15 cellular contexts compared by ENCODE assay signal in genomic region chr16:50393461-50394214, GRCh38. TPM values are rescaled to one million over a fixed set of nuclear protein-coding genes. Genes with fewer than 3 reads are reported as not detected.
DNase-seq lines count a peak whose midpoint lies in the region; ATAC-seq and TF ChIP-seq lines count a peak whose summit lies in the region.
"Had no signal": no experiment of that assay in that cellular context is flagged by ENCODE, and none has a peak within 500 bp of the region (broad histone marks: within the 10 kb centered on the region; RNA-seq: fewer than 3 reads in every experiment).

No MANE protein-coding gene starts in this region.

- no peaks in the 10 kb centered on the region for H3K27me3 Mint-ChIP-seq in activated naive CD4-positive, alpha-beta T cell treated with anti-CD3 and anti-CD28 coated beads, Interleukin-2, amount 50 U/mL, for 24 hours
- peaks cover 1% of the 10 kb centered on the region for H3K27me3 Mint-ChIP-seq in activated naive CD4-positive, alpha-beta T cell treated with anti-CD3 and anti-CD28 coated beads, Interleukin-2, amount 10 ng/mL, durations not matched to agents 7 days and 5 days
- H3K27me3 Mint-ChIP-seq: CD4-positive, alpha-beta memory T cell had no signal

- no peak for DNase-seq in activated naive CD4-positive, alpha-beta T cell treated with anti-CD3 and anti-CD28 coated beads, Interleukin-2, amount 10 ng/mL, durations not matched to agents 7 days and 5 days
- DNase-seq in activated CD8-positive, alpha-beta memory T cell treated with anti-CD3 and anti-CD28 coated beads, Interleukin-2, amount 50 U/mL, for 48 hours: peak; percentile 13
- DNase-seq in lower leg skin (ENCODE audit: low spot score in 2 of 2): peak; percentile 10 to 57
- peak; percentile 22 for DNase-seq in ureter (ENCODE audit: low spot score)
- DNase-seq in epidermal melanocyte (ENCODE audit: insufficient read length, low spot score): no peak
- DNase-seq in left cardiac atrium: no peak
- DNase-seq: AML-193; CD4-positive, alpha-beta memory T cell; DMS79 treated with DMSO at 0.1 percent for 48 hours; GDM1; NCI-H187; NCI-H446; NCI-H748 treated with DMSO at 0.1 percent for 48 hours had no signal

- TF ChIP-seq POLR2A in lower leg skin (IDR thresholded peaks at IDR 0.05): no peak

- H3K4me1 Mint-ChIP-seq in activated naive CD4-positive, alpha-beta T cell treated with anti-CD3 and anti-CD28 coated beads, Interleukin-2, amount 50 U/mL, for 24 hours: peaks cover 27% of the 10 kb centered on the region
- H3K4me1 Mint-ChIP-seq in activated naive CD4-positive, alpha-beta T cell treated with anti-CD3 and anti-CD28 coated beads, Interleukin-2, amount 10 ng/mL, durations not matched to agents 7 days and 5 days: peaks cover 16% of the 10 kb centered on the region

- intact Hi-C loops in lower leg skin (cut with DNase I; ENCODE audit: low total_unique reads): no loop called here
- intact Hi-C loops in left cardiac atrium (cut with DNase I): no loop called here

- TF ChIP-seq CTCF in lower leg skin (IDR thresholded peaks at IDR 0.05): no peak

- H3K4me3 Mint-ChIP-seq in activated naive CD4-positive, alpha-beta T cell treated with anti-CD3 and anti-CD28 coated beads, Interleukin-2, amount 50 U/mL, for 24 hours: no peak overlapping the region
- H3K4me3 Mint-ChIP-seq in activated naive CD4-positive, alpha-beta T cell treated with anti-CD3 and anti-CD28 coated beads, Interleukin-2, amount 10 ng/mL, durations not matched to agents 7 days and 5 days: no peak overlapping the region
- H3K4me3 Mint-ChIP-seq: CD4-positive, alpha-beta memory T cell had no signal

- H3K27ac Mint-ChIP-seq in activated naive CD4-positive, alpha-beta T cell treated with anti-CD3 and anti-CD28 coated beads, Interleukin-2, amount 50 U/mL, for 24 hours: peak overlapping the region; percentile 66
- no peak overlapping the region for H3K27ac Mint-ChIP-seq in activated naive CD4-positive, alpha-beta T cell treated with anti-CD3 and anti-CD28 coated beads, Interleukin-2, amount 10 ng/mL, durations not matched to agents 7 days and 5 days

- H3K4me3 ChIP-seq in lower leg skin (ENCODE audit: low read depth, poor library complexity, severe bottlenecking): no peak overlapping the region

- no peaks in the 10 kb centered on the region for H3K9me3 Mint-ChIP-seq in activated naive CD4-positive, alpha-beta T cell treated with anti-CD3 and anti-CD28 coated beads, Interleukin-2, amount 50 U/mL, for 24 hours
- H3K9me3 Mint-ChIP-seq in activated naive CD4-positive, alpha-beta T cell treated with anti-CD3 and anti-CD28 coated beads, Interleukin-2, amount 10 ng/mL, durations not matched to agents 7 days and 5 days: no peaks in the 10 kb centered on the region
- H3K9me3 Mint-ChIP-seq: CD4-positive, alpha-beta memory T cell had no signal

- CTCF ChIA-PET in activated naive CD4-positive, alpha-beta T cell treated with anti-CD3 and anti-CD28 coated beads, Interleukin-2, amount 10 ng/mL, durations not matched to agents 7 days and 5 days (lab: Charles Lee): no interaction called here

- H3K36me3 Mint-ChIP-seq in activated naive CD4-positive, alpha-beta T cell treated with anti-CD3 and anti-CD28 coated beads, Interleukin-2, amount 50 U/mL, for 24 hours: no peaks in the 10 kb centered on the region
- H3K36me3 Mint-ChIP-seq in activated naive CD4-positive, alpha-beta T cell treated with anti-CD3 and anti-CD28 coated beads, Interleukin-2, amount 10 ng/mL, durations not matched to agents 7 days and 5 days: no peaks in the 10 kb centered on the region
- H3K36me3 Mint-ChIP-seq: CD4-positive, alpha-beta memory T cell had no signal

- ATAC-seq in HG02885 (IDR thresholded peaks at IDR 0.05; ENCODE audit: poor library complexity, unreplicated experiment) (no peak), left cardiac atrium (no peak)

- WGBS in lower leg skin, 2 donors: 74% methylated on average over 10 of the region's 11 CpGs

RNA-seq across cellular contexts. Expression of gene BRD7, which starts 24.9 kb away (rescaled TPM):
- total RNA-seq in lower leg skin: 10 to 100 TPM; 48.6 to 86.3 (median 52.0) TPM
- 63.7 TPM for total RNA-seq in ureter
- total RNA-seq in left cardiac atrium: 10 to 100 TPM; 41.7 to 43.4 TPM

Comparison
In these comparisons a context has a peak if more than half of its experiments do, and no peak if none do; other contexts are left out.
1. DNase-seq: peak in activated CD8-positive, alpha-beta memory T cell treated with anti-CD3 and anti-CD28 coated beads, Interleukin-2, amount 50 U/mL, for 48 hours (single experiment), lower leg skin (2 of 2) and ureter (single experiment); none in activated naive CD4-positive, alpha-beta T cell treated with anti-CD3 and anti-CD28 coated beads, Interleukin-2, amount 10 ng/mL, durations not matched to agents 7 days and 5 days (single experiment), epidermal melanocyte (single experiment) and left cardiac atrium (single experiment).